In genomic region chr17:16339402-16339801, GRCh38 we compare ENCODE assay signal across 23 cellular contexts.
"Had no signal": no experiment of that assay in that cellular context is flagged by ENCODE, and none has a peak within 500 bp of the region (broad histone marks: within the 10 kb centered on the region; RNA-seq: fewer than 3 reads in every experiment).

No MANE protein-coding gene starts in this region.

- H3K4me3 ChIP-seq: left lung, lower lobe of right lung, pancreas, prostate gland, spleen, tibial nerve had no signal

- H3K4me1 ChIP-seq: left lung, lower lobe of right lung, pancreas, prostate gland, spleen, tibial nerve had no signal

- DNase-seq: hypothalamus; immature natural killer cell; kidney; left colon; left lung; lower lobe of right lung; mammary epithelial cell; mesenchymal stem cell; naive thymus-derived CD8-positive, alpha-beta T cell; nucleus accumbens; posterior cingulate gyrus; retina; right cardiac atrium; small intestine; spleen; stimulated activated CD4-positive, alpha-beta T cell treated with anti-CD3 and anti-CD28 coated beads, Interleukin-4, amount 100 ng/mL, for 24 hours; stimulated activated naive CD4-positive, alpha-beta T cell; substantia nigra had no signal

- FAIRE-seq: kidney, pancreas, small intestine had no signal

- H3K27me3 ChIP-seq: left lung, pancreas, spleen, tibial nerve had no signal

- H3K27ac ChIP-seq: left lung, lower lobe of right lung, pancreas, prostate gland, spleen, tibial nerve had no signal

- ATAC-seq: left colon; left lung; lower lobe of right lung; naive thymus-derived CD8-positive, alpha-beta T cell; right cardiac atrium; sciatic nerve; stimulated activated effector memory CD8-positive, alpha-beta T cell treated with anti-CD3 and anti-CD28 coated beads, Interleukin-12 subunit alpha, Interleukin-12 subunit beta, amount 100 ng/mL, for 72 hours had no signal

- H3K36me3 ChIP-seq: pancreas, prostate gland had no signal

- H3K9me3 ChIP-seq: left lung, lower lobe of right lung, pancreas, prostate gland, spleen, tibial nerve had no signal
